ENCODE assay signal across 1 cellular context in genomic region chr12:89235189-89235993, GRCh38.
TF ChIP-seq lines count a peak whose summit lies in the region.

No MANE protein-coding gene starts in this region.

TF ChIP-seq in HepG2, 621 proteins besides CTCF, POLR2A, EP300 and RAD21 (continued from another document):
- TF ChIP-seq ZNF646 (CRISPR knock-in tag; IDR thresholded peaks at IDR 0.05), result no peak
- no peak for TF ChIP-seq ZNF318 (CRISPR knock-in tag; IDR thresholded peaks at IDR 0.05)
- TF ChIP-seq EZH2 (conservative IDR thresholded peaks at IDR 0.05; ENCODE audit: low read depth, low read length), result no peak
- no peak for TF ChIP-seq ZXDC (CRISPR knock-in tag; IDR thresholded peaks at IDR 0.05)
- no peak for TF ChIP-seq JUN (CRISPR knock-in tag; IDR thresholded peaks at IDR 0.05)
- TF ChIP-seq SKIL (CRISPR knock-in tag; IDR thresholded peaks at IDR 0.05; ENCODE audit: borderline replicate concordance), result no peak
- no peak for TF ChIP-seq HNRNPH1 (optimal IDR thresholded peaks at IDR 0.05; ENCODE audit: low read depth, low read length)
